9 cellular contexts compared by ENCODE assay signal in genomic region chr6:106446287-106446885, GRCh38.
DNase-seq lines count a peak whose midpoint lies in the region; ATAC-seq and TF ChIP-seq lines count a peak whose summit lies in the region.
"Had no signal": no experiment of that assay in that cellular context is flagged by ENCODE, and none has a peak within 500 bp of the region (broad histone marks: within the 10 kb centered on the region; RNA-seq: fewer than 3 reads in every experiment).

No MANE protein-coding gene starts in this region.

- 45 to 62% (median 50%) methylated on average over 4 of the region's 4 CpGs for WGBS in ovary, 3 donors
- WGBS in stomach, 5 donors, result 28 to 64% (median 47%) methylated on average over 4 of the region's 4 CpGs

- H3K4me1 ChIP-seq in upper lobe of right lung (no peaks in the 10 kb centered on the region), ovary (ENCODE audit: insufficient read depth) (no peaks in the 10 kb centered on the region), stomach (peaks cover 0 to 17% (median 0%) of the 10 kb centered on the region in 4 donors)

- H3K4me3 ChIP-seq in foreskin fibroblast (ENCODE audit: low read depth in 1 of 2, low read length in 2 of 2) (no peak overlapping the region), upper lobe of right lung (no peak overlapping the region), ovary (no peak overlapping the region), stomach (no peak overlapping the region)

- H3K36me3 ChIP-seq in upper lobe of right lung (no peaks in the 10 kb centered on the region), ovary (no peaks in the 10 kb centered on the region), stomach (no peaks in the 10 kb centered on the region)

- TF ChIP-seq CTCF in foreskin fibroblast (IDR thresholded peaks at IDR 0.05; ENCODE audit: low read depth, low read length), result peak; percentile 18
- peak; percentile 58 for TF ChIP-seq CTCF in upper lobe of right lung (IDR thresholded peaks at IDR 0.05)
- no peak for TF ChIP-seq CTCF in ovary (IDR thresholded peaks at IDR 0.05)
- peak in 3 of 7 experiments; percentile 28 to 40 (median 34) for TF ChIP-seq CTCF in stomach (IDR thresholded peaks at IDR 0.05)

- TF ChIP-seq POLR2A in ovary (IDR thresholded peaks at IDR 0.05) (no peak), stomach (IDR thresholded peaks at IDR 0.05) (no peak)

- DNase-seq in left ventricle myocardium superior (no peak), cardiac septum (ENCODE audit: low spot score) (no peak), RKO (ENCODE audit: low spot score) (peak; percentile 55), foreskin fibroblast (peak in 1 of 2 donors; percentile 35), upper lobe of right lung (no peak), ovary (no peak), stomach (no peak)
- no peak for DNase-seq in stimulated activated CD4-positive, alpha-beta T cell treated with anti-CD3 and anti-CD28 coated beads, Interleukin-12 subunit alpha, Interleukin-12 subunit beta, amount 100 ng/mL, for 4 hours
- DNase-seq: activated T-cell treated with anti-CD3 and anti-CD28 coated beads, Interleukin-2, amount 50 U/mL, for 72 hours had no signal

- intact Hi-C loops in left ventricle myocardium superior (cut with micrococcal nuclease) (loop anchor here (2.0 to 10.0 kb wide), 2 partner anchors 118 to 528 kb away; partner anchors contain the start of gene CD24), cardiac septum (cut with DNase I) (loop anchor here (10.0 kb wide), 1 partner anchor 102 kb away; no protein-coding TSS in a partner anchor), upper lobe of right lung (cut with DNase I) (loop anchor here (5.0 kb wide), 1 partner anchor 121 kb away; no protein-coding TSS in a partner anchor), ovary (cut with DNase I) (loop anchor here (5.0 kb wide), 1 partner anchor 121 kb away; no protein-coding TSS in a partner anchor), stomach (cut with DNase I; ENCODE audit: low total_unique reads) (loop anchor here (5.0 kb wide), 1 partner anchor 116 kb away; no protein-coding TSS in a partner anchor)

- H3K27me3 ChIP-seq in upper lobe of right lung (no peaks in the 10 kb centered on the region), ovary (no peaks in the 10 kb centered on the region), stomach (peaks cover 0 to 18% (median 0%) of the 10 kb centered on the region in 3 donors)

- H3K27ac ChIP-seq in upper lobe of right lung, result no peak overlapping the region
- H3K27ac ChIP-seq in ovary, result no peak overlapping the region
- no peak overlapping the region for H3K27ac ChIP-seq in stomach

- H3K9me3 ChIP-seq in upper lobe of right lung (no peaks in the 10 kb centered on the region), ovary (no peaks in the 10 kb centered on the region), stomach (no peaks in the 10 kb centered on the region)

- TF ChIP-seq EP300 in ovary (IDR thresholded peaks at IDR 0.05), result no peak
- no peak for TF ChIP-seq EP300 in stomach (IDR thresholded peaks at IDR 0.05)

- ATAC-seq in left ventricle myocardium superior, result peak; percentile 26
- no peak for ATAC-seq in upper lobe of right lung

Comparison
In these comparisons a context has a peak if more than half of its experiments do, and no peak if none do; other contexts are left out.
1. CTCF ChIP-seq: peak in foreskin fibroblast (single experiment) and upper lobe of right lung (single experiment); none in ovary (0 of 3).